ENCODE assay signal across 14 cellular contexts in the genomic region with DNA sequence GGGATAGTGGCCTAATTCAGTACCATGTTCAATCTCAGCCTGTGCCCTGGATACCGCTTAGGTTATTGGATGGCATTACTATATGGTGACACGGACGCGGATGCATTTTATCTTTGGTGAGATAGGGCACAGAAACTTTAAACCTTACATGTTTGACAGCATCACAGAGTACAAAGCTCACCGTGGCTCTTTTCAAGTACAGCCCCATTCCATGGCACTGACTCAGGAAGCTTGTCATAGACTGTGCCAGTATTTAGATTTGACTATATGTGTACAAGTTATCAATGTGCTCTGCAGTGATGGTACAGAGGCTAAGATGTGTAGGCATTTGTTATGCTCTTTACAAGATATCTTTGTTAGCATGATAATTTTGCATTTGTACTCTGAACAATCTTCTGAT.
DNase-seq lines count a peak whose midpoint lies in the region; ATAC-seq and TF ChIP-seq lines count a peak whose summit lies in the region.
"Had no signal": no experiment of that assay in that cellular context is flagged by ENCODE, and none has a peak within 500 bp of the region (broad histone marks: within the 10 kb centered on the region; RNA-seq: fewer than 3 reads in every experiment).

No MANE protein-coding gene starts in this region.

- no peaks in the 10 kb centered on the region for H4K20me1 ChIP-seq in GM23338 (replicated peaks; ENCODE audit: insufficient read depth)
- H4K20me1 ChIP-seq: BLaER1 had no signal

- H3K9me3 ChIP-seq in left ventricle myocardium inferior (replicated peaks), result no peaks in the 10 kb centered on the region
- H3K9me3 ChIP-seq: BLaER1, Caco-2 had no signal

- peaks cover 72% of the 10 kb centered on the region for H3K4me1 ChIP-seq in left ventricle myocardium inferior
- H3K4me1 ChIP-seq in GM23338 (ENCODE audit: insufficient read depth), result peaks cover 4% of the 10 kb centered on the region; the same call in 1 of the 2 replicates
- H3K4me1 ChIP-seq: BLaER1, Caco-2 had no signal

- H3K4me1 Mint-ChIP-seq in GM23338, result peaks cover 3% of the 10 kb centered on the region; the same call in 1 of the 3 replicates
- H3K4me1 Mint-ChIP-seq in Calu3 (ENCODE audit: low read depth, unreplicated experiment), result no peaks in the 10 kb centered on the region
- H3K4me1 Mint-ChIP-seq: CD8-positive, alpha-beta memory T cell had no signal

- DNase-seq in Right ventricle myocardium superior (no peak), cardiac septum (ENCODE audit: low spot score) (no peak), cerebellar cortex (ENCODE audit: low spot score) (peak; percentile 46), left ventricle myocardium inferior (no peak), NCI-H187 treated with DMSO at 0.1 percent for 48 hours (lab: John Stamatoyannopoulos, UW) (no peak), GM23338 (ENCODE audit: low spot score) (no peak), Calu3 (no peak)
- DNase-seq: 8988T; AML-193; Caco-2; CD8-positive, alpha-beta memory T cell; DMS53 had no signal

- CTCF ChIA-PET in Calu3 (lab: Charles Lee), result no interaction called here

- H3K27ac ChIP-seq in left ventricle myocardium inferior (replicated peaks) (peak overlapping the region; percentile 49), GM23338 (ENCODE audit: low read depth) (no peak overlapping the region)
- H3K27ac ChIP-seq: BLaER1 had no signal

- H3K9me2 ChIP-seq in GM23338 (ENCODE audit: insufficient read depth), result no peaks in the 10 kb centered on the region

- H3K4me3 ChIP-seq in left ventricle myocardium inferior (no peak overlapping the region), GM23338 (no peak overlapping the region)
- H3K4me3 ChIP-seq: BLaER1 had no signal

- H3K4me3 Mint-ChIP-seq in GM23338 (no peak overlapping the region), Calu3 (ENCODE audit: low read depth, unreplicated experiment) (no peak overlapping the region)
- H3K4me3 Mint-ChIP-seq: CD8-positive, alpha-beta memory T cell had no signal

- H3K36me3 Mint-ChIP-seq in GM23338 (ENCODE audit: low read depth), result no peaks in the 10 kb centered on the region
- H3K36me3 Mint-ChIP-seq in Calu3 (ENCODE audit: insufficient read depth, unreplicated experiment), result no peaks in the 10 kb centered on the region
- H3K36me3 Mint-ChIP-seq: CD8-positive, alpha-beta memory T cell had no signal

- H3K36me3 ChIP-seq in left ventricle myocardium inferior (no peaks in the 10 kb centered on the region), GM23338 (ENCODE audit: insufficient read depth) (no peaks in the 10 kb centered on the region)
- H3K36me3 ChIP-seq: BLaER1 had no signal

- H3K27me3 ChIP-seq in left ventricle myocardium inferior (ENCODE audit: low read depth) (no peaks in the 10 kb centered on the region), GM23338 (ENCODE audit: insufficient read depth) (no peaks in the 10 kb centered on the region)
- H3K27me3 ChIP-seq: BLaER1 had no signal

- H3K9me3 Mint-ChIP-seq in GM23338, result no peaks in the 10 kb centered on the region
- H3K9me3 Mint-ChIP-seq in Calu3 (ENCODE audit: low read depth, unreplicated experiment), result peaks cover 6% of the 10 kb centered on the region
- H3K9me3 Mint-ChIP-seq: CD8-positive, alpha-beta memory T cell had no signal

- no peaks in the 10 kb centered on the region for H3F3A ChIP-seq in GM23338 (replicated peaks; ENCODE audit: low read depth)

- H3K27ac Mint-ChIP-seq in GM23338, result no peak overlapping the region
- no peak overlapping the region for H3K27ac Mint-ChIP-seq in Calu3 (ENCODE audit: unreplicated experiment)
- H3K27ac Mint-ChIP-seq: CD8-positive, alpha-beta memory T cell had no signal

- H3K79me2 ChIP-seq in GM23338 (replicated peaks; ENCODE audit: insufficient read depth), result peaks cover 12% of the 10 kb centered on the region

- no peak overlapping the region for H2AFZ ChIP-seq in GM23338

- no peak for TF ChIP-seq CTCF in left ventricle myocardium inferior (IDR thresholded peaks at IDR 0.05; ENCODE audit: borderline replicate concordance)
- no peak for TF ChIP-seq CTCF in GM23338 (conservative IDR thresholded peaks at IDR 0.05; ENCODE audit: low read depth in 2 of 2)
- TF ChIP-seq CTCF in Calu3 (IDR thresholded peaks at IDR 0.05; ENCODE audit: unreplicated experiment), result no peak

- BruUV-seq in Calu3 (replicated peaks; lab: Mats Ljungman, UMichigan), result no TSS peak

- ATAC-seq in Right ventricle myocardium superior (ENCODE audit: poor library complexity), result peak; percentile 19
- ATAC-seq in GM23338, result no peak
- ATAC-seq: HCT116 had no signal

- H3K27me3 Mint-ChIP-seq in GM23338 (ENCODE audit: insufficient read depth, low read depth, poor library complexity), result no peaks in the 10 kb centered on the region
- no peaks in the 10 kb centered on the region for H3K27me3 Mint-ChIP-seq in Calu3 (ENCODE audit: unreplicated experiment)

- H3K4me2 ChIP-seq in GM23338, result no peak overlapping the region
- H3K4me2 ChIP-seq: BLaER1 had no signal

- intact Hi-C loops in Right ventricle myocardium superior (cut with DNase I) (no loop called here), cardiac septum (cut with DNase I) (no loop called here), left ventricle myocardium inferior (cut with micrococcal nuclease) (no loop called here), Calu3 (cut with micrococcal nuclease; ENCODE audit: unreplicated experiment) (no loop called here)

TF ChIP-seq in GM23338, 12 proteins besides CTCF, POLR2A, EP300 and RAD21:
- no peak for TF ChIP-seq NANOG (IDR thresholded peaks at IDR 0.05; ENCODE audit: borderline replicate concordance)
